21 cellular contexts compared by ENCODE assay signal in the genomic region with DNA sequence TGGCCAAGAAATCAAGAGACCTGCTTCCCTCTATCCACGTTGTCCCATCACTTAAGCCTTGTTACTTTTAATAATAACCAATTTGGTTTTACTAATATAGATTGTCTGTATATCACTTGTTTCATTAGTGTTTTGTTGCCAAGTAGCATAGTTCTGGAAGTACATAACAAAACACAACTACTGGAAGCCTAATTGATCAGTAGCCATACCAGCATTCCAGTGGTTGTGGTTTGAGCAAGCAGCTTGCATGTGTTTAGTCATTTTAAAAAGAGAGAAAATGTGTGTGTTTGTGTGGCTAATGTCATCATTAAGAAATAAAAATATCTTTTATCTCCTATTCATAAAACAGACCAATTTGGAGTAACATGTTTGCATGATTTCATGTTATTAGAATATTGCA.
DNase-seq lines count a peak whose midpoint lies in the region; ATAC-seq, FAIRE-seq and TF ChIP-seq lines count a peak whose summit lies in the region.
"Had no signal": no experiment of that assay in that cellular context is flagged by ENCODE, and none has a peak within 500 bp of the region (broad histone marks: within the 10 kb centered on the region; RNA-seq: fewer than 3 reads in every experiment).

No MANE protein-coding gene starts in this region.

- 48% methylated on average over 1 of the region's 1 CpG for WGBS in suprapubic skin

- no peak for TF ChIP-seq EP300 in suprapubic skin (IDR thresholded peaks at IDR 0.05)

- H3K4me3 Mint-ChIP-seq in natural killer cell treated with Interleukin-12 subunit alpha and Interleukin-12 subunit beta and Interleukin-15 and Interleukin-18, amount 100 ng/mL, for 72 hours = no peak overlapping the region
- H3K4me3 Mint-ChIP-seq: activated CD8-positive, alpha-beta T cell treated with anti-CD3 and anti-CD28 coated beads for 36 hours; CD4-positive, CD25-positive, alpha-beta regulatory T cell; stimulated activated naive B cell treated with anti-CD40 and anti-IgM and Interleukin-4, amounts not matched to agents 10 μg/mL and 1 μg/mL and 100 μg/mL, for 72 hours had no signal

- FAIRE-seq in G401.6 (lab: Jason Lieb, UNC) (peak; percentile 25), GM12892 (lab: Jason Lieb, UNC) (no peak)
- FAIRE-seq: K562 had no signal

- no peaks in the 10 kb centered on the region for H3K36me3 ChIP-seq in suprapubic skin
- H3K36me3 ChIP-seq: gastroesophageal sphincter had no signal

- H3K36me3 Mint-ChIP-seq in natural killer cell treated with Interleukin-12 subunit alpha and Interleukin-12 subunit beta and Interleukin-15 and Interleukin-18, amount 100 ng/mL, for 72 hours = no peaks in the 10 kb centered on the region
- H3K36me3 Mint-ChIP-seq: CD4-positive, CD25-positive, alpha-beta regulatory T cell; stimulated activated naive B cell treated with anti-CD40 and anti-IgM and Interleukin-4, amounts not matched to agents 10 μg/mL and 1 μg/mL and 100 μg/mL, for 72 hours had no signal

- peak; percentile 13 for DNase-seq in SW480 (ENCODE audit: low spot score)
- DNase-seq in fibroblast of pulmonary artery (ENCODE audit: low read depth) = peak; percentile 71
- peak; percentile 39 for DNase-seq in retinal pigment epithelial cell (ENCODE audit: low read depth)
- no peak for DNase-seq in natural killer cell treated with Interleukin-12 subunit alpha and Interleukin-12 subunit beta and Interleukin-15 and Interleukin-18, amount 100 ng/mL, for 72 hours (ENCODE audit: low spot score)
- no peak for DNase-seq in suprapubic skin (ENCODE audit: low spot score in 2 of 2)
- DNase-seq in GM12892 (ENCODE audit: insufficient read length) = no peak
- no peak for DNase-seq in GF-D8 (lab: John Stamatoyannopoulos, UW)
- DNase-seq: activated CD8-positive, alpha-beta T cell treated with anti-CD3 and anti-CD28 coated beads for 36 hours; anterior cingulate cortex; CD4-positive, CD25-positive, alpha-beta regulatory T cell; DMS79 treated with DMSO at 0.1 percent for 48 hours; midbrain; NCI-H1417 treated with DMSO at 0.1 percent for 48 hours; NCI-H345; nucleus accumbens; stimulated activated naive B cell treated with anti-CD40 and anti-IgM and Interleukin-4, amounts not matched to agents 10 μg/mL and 1 μg/mL and 100 μg/mL, for 72 hours; SW 1271 had no signal

- no peak for ATAC-seq in natural killer cell treated with Interleukin-12 subunit alpha and Interleukin-12 subunit beta and Interleukin-15 and Interleukin-18, amount 100 ng/mL, for 72 hours
- ATAC-seq: activated CD8-positive, alpha-beta T cell treated with anti-CD3 and anti-CD28 coated beads for 36 hours; gastroesophageal sphincter; K562; stimulated activated naive B cell treated with anti-CD40 and anti-IgM and Interleukin-4, amounts not matched to agents 10 μg/mL and 1 μg/mL and 100 μg/mL, for 72 hours had no signal

- peaks cover 3% of the 10 kb centered on the region for H3K9me3 Mint-ChIP-seq in natural killer cell treated with Interleukin-12 subunit alpha and Interleukin-12 subunit beta and Interleukin-15 and Interleukin-18, amount 100 ng/mL, for 72 hours
- H3K9me3 Mint-ChIP-seq: activated CD8-positive, alpha-beta T cell treated with anti-CD3 and anti-CD28 coated beads for 36 hours; activated T-helper 2 cell treated with anti-CD3 and anti-CD28 coated beads, Interferon-gamma antibody, Interleukin-2, Interleukin-4, amounts not matched to agents 10 μg/mL and 5 μg/mL and 100 μg/mL, durations not matched to agents 14 hours and 24 hours and 36 hours; stimulated activated naive B cell treated with anti-CD40 and anti-IgM and Interleukin-4, amounts not matched to agents 10 μg/mL and 1 μg/mL and 100 μg/mL, for 72 hours had no signal

- H3K4me1 ChIP-seq in suprapubic skin = peaks cover 29% of the 10 kb centered on the region
- H3K4me1 ChIP-seq: gastroesophageal sphincter had no signal

- H3K27ac ChIP-seq in suprapubic skin = no peak overlapping the region
- H3K27ac ChIP-seq: gastroesophageal sphincter had no signal

- no peaks in the 10 kb centered on the region for H3K27me3 Mint-ChIP-seq in natural killer cell treated with Interleukin-12 subunit alpha and Interleukin-12 subunit beta and Interleukin-15 and Interleukin-18, amount 100 ng/mL, for 72 hours
- H3K27me3 Mint-ChIP-seq: activated CD8-positive, alpha-beta T cell treated with anti-CD3 and anti-CD28 coated beads for 36 hours; CD4-positive, CD25-positive, alpha-beta regulatory T cell had no signal

- H3K4me1 Mint-ChIP-seq in natural killer cell treated with Interleukin-12 subunit alpha and Interleukin-12 subunit beta and Interleukin-15 and Interleukin-18, amount 100 ng/mL, for 72 hours (ENCODE audit: low read depth in 2 of 2) = no peaks in the 10 kb centered on the region
- H3K4me1 Mint-ChIP-seq: CD4-positive, CD25-positive, alpha-beta regulatory T cell; stimulated activated naive B cell treated with anti-CD40 and anti-IgM and Interleukin-4, amounts not matched to agents 10 μg/mL and 1 μg/mL and 100 μg/mL, for 72 hours had no signal

- H3K4me3 ChIP-seq in fibroblast of pulmonary artery (replicated peaks; ENCODE audit: low read depth, low read length) (no peak overlapping the region), retinal pigment epithelial cell (ENCODE audit: low read length) (no peak overlapping the region), suprapubic skin (no peak overlapping the region)
- H3K4me3 ChIP-seq: gastroesophageal sphincter, K562 had no signal

- no peak for TF ChIP-seq CTCF in fibroblast of pulmonary artery (IDR thresholded peaks at IDR 0.05; ENCODE audit: low read length, missing control alignments)
- no peak for TF ChIP-seq CTCF in retinal pigment epithelial cell (conservative IDR thresholded peaks at IDR 0.05; ENCODE audit: low read depth, low read length)
- TF ChIP-seq CTCF in suprapubic skin (IDR thresholded peaks at IDR 0.05) = no peak

- TF ChIP-seq POLR2A in suprapubic skin (IDR thresholded peaks at IDR 0.05) (no peak), GM12892 (IDR thresholded peaks at IDR 0.05; ENCODE audit: low read depth, low read length) (no peak)

- no peaks in the 10 kb centered on the region for H3K27me3 ChIP-seq in suprapubic skin
- H3K27me3 ChIP-seq: gastroesophageal sphincter had no signal

- no peaks in the 10 kb centered on the region for H3K9me3 ChIP-seq in suprapubic skin
- H3K9me3 ChIP-seq: gastroesophageal sphincter had no signal

- no peak overlapping the region for H3K27ac Mint-ChIP-seq in natural killer cell treated with Interleukin-12 subunit alpha and Interleukin-12 subunit beta and Interleukin-15 and Interleukin-18, amount 100 ng/mL, for 72 hours
- H3K27ac Mint-ChIP-seq: activated CD8-positive, alpha-beta T cell treated with anti-CD3 and anti-CD28 coated beads for 36 hours; activated T-helper 2 cell treated with anti-CD3 and anti-CD28 coated beads, Interferon-gamma antibody, Interleukin-2, Interleukin-4, amounts not matched to agents 10 μg/mL and 5 μg/mL and 100 μg/mL, durations not matched to agents 14 hours and 24 hours and 36 hours; CD4-positive, CD25-positive, alpha-beta regulatory T cell; stimulated activated naive B cell treated with anti-CD40 and anti-IgM and Interleukin-4, amounts not matched to agents 10 μg/mL and 1 μg/mL and 100 μg/mL, for 72 hours had no signal

Comparison
In these comparisons a context has a peak if more than half of its experiments do, and no peak if none do; other contexts are left out.
1. DNase-seq: peak in SW480 (single experiment), fibroblast of pulmonary artery (single experiment) and retinal pigment epithelial cell (single experiment); none in natural killer cell treated with Interleukin-12 subunit alpha and Interleukin-12 subunit beta and Interleukin-15 and Interleukin-18, amount 100 ng/mL, for 72 hours (single experiment), suprapubic skin (0 of 2), GM12892 (single experiment) and GF-D8 (single experiment).